Comparison of ENCODE assay signal across 17 cellular contexts in the genomic region with DNA sequence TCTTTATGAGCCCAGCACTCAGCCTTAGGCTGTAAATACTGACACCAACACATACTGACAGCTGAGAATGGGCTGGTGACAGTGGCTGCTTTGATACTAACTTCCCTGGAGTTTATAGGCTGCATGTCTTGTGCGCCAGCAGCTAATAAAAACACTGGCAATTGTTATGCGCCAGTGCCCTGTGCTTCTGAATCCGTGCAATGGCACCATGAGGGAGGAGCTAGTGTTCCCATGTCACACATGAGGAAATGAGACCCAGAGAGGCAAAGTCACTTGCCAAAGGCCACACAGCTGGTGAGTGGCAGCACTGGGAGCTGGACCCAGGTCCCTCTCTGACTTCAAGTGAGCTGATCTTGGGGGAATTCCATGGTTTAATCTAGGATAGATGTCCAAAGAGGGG. TPM values are rescaled to one million over a fixed set of nuclear protein-coding genes. Genes with fewer than 3 reads are reported as not detected.
"Had no signal": no experiment of that assay in that cellular context is flagged by ENCODE, and none has a peak within 500 bp of the region (broad histone marks: within the 10 kb centered on the region; RNA-seq: fewer than 3 reads in every experiment).

No MANE protein-coding gene starts in this region.

- H3K4me3 ChIP-seq: left lung, ovary, sigmoid colon, stomach, thoracic aorta, upper lobe of right lung had no signal

- H3K9me3 ChIP-seq: ovary, sigmoid colon, thoracic aorta, upper lobe of right lung had no signal

- H3K4me1 ChIP-seq: left lung, stomach, upper lobe of right lung had no signal

- H3K27me3 ChIP-seq: ovary, sigmoid colon, upper lobe of right lung had no signal

- ATAC-seq: activated CD8-positive, alpha-beta memory T cell treated with anti-CD3 and anti-CD28 coated beads, Interleukin-2, amount 10 ng/mL, durations not matched to agents 7 days and 5 days; left lung; natural killer cell; upper lobe of right lung had no signal

- H3K27ac ChIP-seq: left lung, ovary, sigmoid colon, stomach, thoracic aorta, upper lobe of right lung, VCaP had no signal

- DNase-seq: activated CD4-positive, alpha-beta T cell treated with anti-CD3 and anti-CD28 coated beads, Interleukin-2, amount 50 U/mL, for 48 hours; activated CD8-positive, alpha-beta memory T cell treated with anti-CD3 and anti-CD28 coated beads, Interleukin-2, amount 10 ng/mL, durations not matched to agents 7 days and 5 days; activated naive CD4-positive, alpha-beta T cell treated with anti-CD3 and anti-CD28 coated beads for 36 hours; activated T-cell treated with anti-CD3 and anti-CD28 coated beads, Interleukin-2, amount 50 U/mL, for 1 hour; mammary epithelial cell; natural killer cell; ovary; sigmoid colon; stimulated activated CD4-positive, alpha-beta T cell treated with anti-CD3 and anti-CD28 coated beads, Interleukin-1b, Interleukin-23, amount 100 ng/mL, for 48 hours; stomach; T-helper 1 cell; upper lobe of right lung had no signal

- H3K36me3 ChIP-seq: left lung, ovary, stomach, thoracic aorta, upper lobe of right lung had no signal

RNA-seq across cellular contexts. Expression of a gene that starts 23.8 kb away (rescaled TPM):
- total RNA-seq: activated CD8-positive, alpha-beta memory T cell treated with anti-CD3 and anti-CD28 coated beads, Interleukin-2, amount 10 ng/mL, durations not matched to agents 7 days and 5 days; activated naive CD4-positive, alpha-beta T cell treated with anti-CD3 and anti-CD28 coated beads for 36 hours; activated T-helper 2 cell treated with anti-CD3 and anti-CD28 coated beads, Interferon-gamma antibody, Interleukin-2, Interleukin-4, amounts not matched to agents 10 μg/mL and 5 μg/mL and 100 μg/mL, durations not matched to agents 14 hours and 24 hours and 36 hours; epithelial cell of proximal tubule; natural killer cell had no signal
